Comparison of ENCODE assay signal across 8 cellular contexts in the genomic region with DNA sequence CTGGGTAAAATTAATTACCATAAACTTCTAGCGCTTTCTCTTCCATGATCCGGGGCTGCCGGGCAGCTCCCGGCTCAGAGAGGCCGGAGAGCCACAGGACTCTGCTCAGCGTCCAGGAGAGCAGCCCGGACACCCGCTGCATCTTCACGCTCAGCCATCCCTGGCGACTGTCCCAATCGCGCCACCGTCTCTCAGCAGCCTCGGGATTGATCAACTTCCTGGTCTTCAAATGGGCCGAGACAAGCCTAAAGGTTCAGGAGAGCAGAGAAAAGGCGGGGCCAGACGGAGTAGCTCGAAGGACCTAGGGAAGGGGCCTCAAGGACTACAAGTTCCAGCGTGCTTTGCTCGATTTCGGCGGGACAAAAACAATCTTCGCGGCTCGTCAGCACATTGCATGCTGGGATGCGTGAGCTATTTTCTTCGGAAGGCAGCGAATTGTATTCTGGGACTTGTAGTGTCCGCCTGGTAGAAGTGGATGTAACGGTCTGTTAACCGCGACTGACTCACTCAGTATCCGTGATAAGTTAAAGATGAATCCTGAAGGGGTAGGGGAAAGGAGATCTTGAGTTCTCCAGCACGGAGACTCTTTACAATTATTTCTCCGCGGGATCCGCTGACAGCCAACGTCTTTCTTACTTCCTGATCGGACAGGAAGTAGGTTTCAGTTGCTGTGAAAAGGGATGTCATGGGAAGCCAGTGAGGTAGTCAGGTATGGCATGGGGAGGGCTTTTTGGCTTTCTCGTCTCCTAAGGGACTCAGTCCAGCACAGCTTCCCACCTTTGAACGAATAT. TPM values are rescaled to one million over a fixed set of nuclear protein-coding genes. Genes with fewer than 3 reads are reported as not detected.
A peak's percentile ranks its signal among the peaks of the same experiment; 100 is the strongest.
DNase-seq lines count a peak whose midpoint lies in the region; ATAC-seq, FAIRE-seq and TF ChIP-seq lines count a peak whose summit lies in the region.

A gene with protein sequence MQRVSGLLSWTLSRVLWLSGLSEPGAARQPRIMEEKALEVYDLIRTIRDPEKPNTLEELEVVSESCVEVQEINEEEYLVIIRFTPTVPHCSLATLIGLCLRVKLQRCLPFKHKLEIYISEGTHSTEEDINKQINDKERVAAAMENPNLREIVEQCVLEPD (minus strand): TSS at position 212 of the 791 bp plus-strand sequence. CDS start 70 bp downstream, at position 142.

- peak; percentile 47 for TF ChIP-seq POLR2A in GM19099 (IDR thresholded peaks at IDR 0.05; ENCODE audit: extremely low read depth, insufficient read length, low read depth)

- H3K9ac ChIP-seq in kidney (ENCODE audit: low read length in 2 of 2) = peak within 1 kb of the TSS; percentile 77 to 86

- no peaks in the 10 kb centered on the region for H3K9me3 ChIP-seq in kidney (ENCODE audit: control insufficient read depth in 1 of 2, low read length in 2 of 2)

- peak within 1 kb of the TSS; percentile 87 for H3K4me3 ChIP-seq in choroid plexus epithelial cell (ENCODE audit: low read depth, low read length)
- H3K4me3 ChIP-seq in kidney (ENCODE audit: low read length in 2 of 2) = peak within 1 kb of the TSS; percentile 84 to 85

- peaks cover 18 to 25% of the 10 kb centered on the region in 2 donors for H3K4me1 ChIP-seq in kidney (ENCODE audit: control insufficient read depth in 1 of 2, insufficient read depth in 1 of 2, low read depth in 1 of 2, low read length in 2 of 2)

- H3K27ac ChIP-seq in kidney (ENCODE audit: low read depth in 2 of 2, low read length in 2 of 2) = peak within 1 kb of the TSS; percentile 90 to 93

- TF ChIP-seq CTCF in choroid plexus epithelial cell (conservative IDR thresholded peaks at IDR 0.05; ENCODE audit: low read depth, low read length) (no peak), kidney (IDR thresholded peaks at IDR 0.05; ENCODE audit: borderline replicate concordance, extremely low read depth, insufficient read depth) (peak; percentile 9)

- peak; percentile 62 for ATAC-seq in HG03432 (IDR thresholded peaks at IDR 0.05; ENCODE audit: unreplicated experiment)

- DNase-seq in AML-193 (lab: John Stamatoyannopoulos, UW) = peak; percentile 100
- peak; percentile 89 for DNase-seq in NCI-H510A (lab: John Stamatoyannopoulos, UW)
- peak; percentile 84 for DNase-seq in activated CD4-positive, alpha-beta T cell treated with anti-CD3 and anti-CD28 coated beads for 1 hour
- DNase-seq in choroid plexus epithelial cell (ENCODE audit: low read depth) = peak; percentile 99
- DNase-seq in kidney = peak; percentile 97
- DNase-seq in stimulated activated CD4-positive, alpha-beta T cell treated with anti-CD3 and anti-CD28 coated beads, Interleukin-15, amount 100 ng/mL, for 24 hours = peak; percentile 97

- no peaks in the 10 kb centered on the region for H3K36me3 ChIP-seq in kidney (ENCODE audit: control insufficient read depth in 1 of 2, insufficient read depth in 2 of 2, low read length in 2 of 2)

- peak; percentile 60 for FAIRE-seq in kidney (lab: Jason Lieb, UNC)

- intact Hi-C loops in kidney (cut with DNase I) = no loop called here

RNA-seq across cellular contexts. Expression of the gene that starts here (rescaled TPM):
- total RNA-seq in kidney = 41.6 TPM
- polyA plus RNA-seq in kidney (ENCODE audit: insufficient read depth, low read depth, low replicate concordance) = 92.4 TPM

Comparison
In these comparisons a context has a peak if more than half of its experiments do, and no peak if none do; other contexts are left out.
1. Peak in every context shown above with its lines: DNase-seq, ATAC-seq, H3K4me3 ChIP-seq and H3K27ac ChIP-seq.